8 cellular contexts compared by ENCODE assay signal in the genomic region with DNA sequence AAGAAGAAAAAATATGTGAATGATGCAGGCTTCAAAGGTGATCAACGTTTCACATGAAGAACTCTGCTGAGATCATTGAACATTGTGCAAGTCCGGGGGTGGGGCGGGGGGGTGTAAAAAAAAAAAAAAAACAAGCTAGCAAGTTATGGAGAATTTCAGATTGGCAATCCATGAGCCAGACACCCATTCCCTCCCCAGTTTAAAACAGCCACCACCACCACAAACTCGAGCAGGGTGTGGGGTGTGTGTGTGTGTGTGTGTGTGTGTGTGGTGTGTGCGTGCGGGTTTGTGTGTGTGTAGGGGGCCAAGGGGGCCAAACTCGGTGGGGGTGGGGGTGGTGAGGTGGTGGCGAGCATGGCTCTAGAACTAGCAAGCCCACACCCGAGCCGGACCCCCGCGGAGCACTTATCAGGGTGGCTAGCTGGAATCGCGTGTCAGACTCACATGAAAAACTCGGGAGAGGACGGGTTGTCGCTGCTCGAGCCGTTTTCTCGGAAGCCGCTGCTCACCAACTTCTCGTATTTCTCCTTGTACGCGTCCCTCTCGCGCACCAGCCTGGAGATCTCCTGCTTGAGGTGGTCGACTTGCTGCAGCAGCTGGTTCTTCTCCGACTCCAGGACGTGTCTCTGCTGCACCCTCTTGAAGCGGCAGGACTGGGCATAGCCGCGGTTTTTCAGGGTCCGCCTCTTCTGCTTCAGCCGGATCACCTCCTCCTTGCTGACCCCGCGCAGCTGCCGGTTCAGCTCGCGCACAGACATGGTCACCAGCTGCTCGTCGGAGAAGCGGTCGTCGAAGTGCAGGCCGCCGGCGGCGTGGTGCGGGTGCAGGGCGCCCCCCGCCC. TPM values are rescaled to one million over a fixed set of nuclear protein-coding genes. Genes with fewer than 3 reads are reported as not detected.
DNase-seq lines count a peak whose midpoint lies in the region; ATAC-seq and TF ChIP-seq lines count a peak whose summit lies in the region.

No MANE protein-coding gene starts in this region.

- peaks cover 29% of the 10 kb centered on the region for H3K79me2 ChIP-seq in fibroblast of lung (ENCODE audit: control insufficient read depth, insufficient read depth, low read length)

- H3K27me3 ChIP-seq in fibroblast of lung (ENCODE audit: control insufficient read depth, insufficient read depth, low read length) (no peaks in the 10 kb centered on the region), thymus (ENCODE audit: control insufficient read depth, insufficient read depth) (peaks cover 18% of the 10 kb centered on the region)

- ATAC-seq in HG03565 (IDR thresholded peaks at IDR 0.05; ENCODE audit: unreplicated experiment) = no peak

- H3K27ac ChIP-seq in fibroblast of lung (ENCODE audit: insufficient read depth, low read length) (peak overlapping the region; percentile 51), thymus (ENCODE audit: low read depth) (peak overlapping the region; percentile 87)

- H3K9me3 Mint-ChIP-seq in activated T-cell treated with anti-CD3 and anti-CD28 coated beads, Interleukin-2, amount 50 U/mL, for 24 hours = no peaks in the 10 kb centered on the region

- peaks cover 31% of the 10 kb centered on the region for H3K27me3 Mint-ChIP-seq in activated T-cell treated with anti-CD3 and anti-CD28 coated beads, Interleukin-2, amount 50 U/mL, for 24 hours

- H3K4me3 ChIP-seq in fibroblast of lung (replicated peaks in 1 of 4; ENCODE audit: control extremely low read depth in 1 of 4, insufficient read depth in 1 of 4, low read depth in 3 of 4, low read length in 4 of 4) (peak overlapping the region; percentile 65 to 83 (median 77)), thymus (ENCODE audit: low read length) (peak overlapping the region; percentile 58)

- peak overlapping the region; percentile 71 for H3K4me2 ChIP-seq in fibroblast of lung (ENCODE audit: extremely low read depth, insufficient read depth, low read length)

- no peaks in the 10 kb centered on the region for H4K20me1 ChIP-seq in fibroblast of lung (ENCODE audit: control insufficient read depth, extremely low read depth, insufficient read depth, low read length)

- H3K4me1 Mint-ChIP-seq in activated T-cell treated with anti-CD3 and anti-CD28 coated beads, Interleukin-2, amount 50 U/mL, for 24 hours (ENCODE audit: low read depth) = peaks cover 44% of the 10 kb centered on the region

- H3K9ac ChIP-seq in fibroblast of lung (ENCODE audit: insufficient read depth, low read length) = peak overlapping the region; percentile 37

- H3K4me1 ChIP-seq in fibroblast of lung (ENCODE audit: control insufficient read depth, extremely low read depth, insufficient read depth, low read length) (no peaks in the 10 kb centered on the region), thymus (ENCODE audit: control insufficient read depth, insufficient read depth, low read length) (peaks cover 10% of the 10 kb centered on the region)

- under 1% methylated on average over 51 of the region's 51 CpGs for WGBS in thymus

- peak in 1 of 2 donors; percentile 27 for TF ChIP-seq CTCF in fibroblast of lung (conservative IDR thresholded peaks at IDR 0.05 in 1 of 2, IDR thresholded peaks at IDR 0.05 in 1 of 2; ENCODE audit: low read depth in 1 of 2, low read length in 2 of 2)

- no peaks in the 10 kb centered on the region for H3K36me3 ChIP-seq in fibroblast of lung (ENCODE audit: control insufficient read depth, insufficient read depth, low read length)
- H3K36me3 ChIP-seq in thymus (ENCODE audit: control insufficient read depth, insufficient read depth) = no peaks in the 10 kb centered on the region

- peak; percentile 62 for DNase-seq in DMS114 treated with DMSO at 0.1 percent for 48 hours (lab: John Stamatoyannopoulos, UW; ENCODE audit: unreplicated experiment)
- peak; percentile 5 for DNase-seq in NCI-H2196 (lab: John Stamatoyannopoulos, UW; ENCODE audit: unreplicated experiment)
- DNase-seq in activated T-cell treated with anti-CD3 and anti-CD28 coated beads, Interleukin-2, amount 50 U/mL, for 24 hours = peak; percentile 69
- peak; percentile 65 to 75 for DNase-seq in fibroblast of lung (ENCODE audit: low read depth in 2 of 2)
- peak; percentile 84 for DNase-seq in myocyte (ENCODE audit: low read depth)
- DNase-seq in COR-L47 (lab: John Stamatoyannopoulos, UW) = no peak

- peaks cover 56% of the 10 kb centered on the region for H3K36me3 Mint-ChIP-seq in activated T-cell treated with anti-CD3 and anti-CD28 coated beads, Interleukin-2, amount 50 U/mL, for 24 hours (ENCODE audit: low read depth)

- peak overlapping the region; percentile 92 for H3K27ac Mint-ChIP-seq in activated T-cell treated with anti-CD3 and anti-CD28 coated beads, Interleukin-2, amount 50 U/mL, for 24 hours

- H2AFZ ChIP-seq in fibroblast of lung (ENCODE audit: low read length) = peak overlapping the region; percentile 78

- H3K9me3 ChIP-seq in fibroblast of lung (ENCODE audit: control insufficient read depth, insufficient read depth, low read depth, low read length) (no peaks in the 10 kb centered on the region), thymus (ENCODE audit: control insufficient read depth) (no peaks in the 10 kb centered on the region)

- H3K4me3 Mint-ChIP-seq in activated T-cell treated with anti-CD3 and anti-CD28 coated beads, Interleukin-2, amount 50 U/mL, for 24 hours = peak overlapping the region; percentile 88

RNA-seq across cellular contexts. Expression of a gene that starts 2.0 kb away (rescaled TPM):
- total RNA-seq in fibroblast of lung (26.7 and 27.7 TPM in 2 replicates), myocyte (24.5 and 28.6 TPM in 2 replicates)
- polyA plus RNA-seq in fibroblast of lung (6.6 and 14.0 TPM in 2 replicates), thymus (42.2 TPM)
- polyA plus RNA-seq in fibroblast of lung (2012) = 9.8 and 20.8 TPM in 2 replicates
- 2.0 and 7.1 TPM in 2 replicates for polyA minus RNA-seq in fibroblast of lung (ENCODE audit: low replicate concordance)
- 9.7 TPM for polyA plus RNA-seq in myocyte (2012)
